Comparison of ENCODE assay signal across 2 cellular contexts in genomic region chr1:58715108-58715507, GRCh38.
TF ChIP-seq lines count a peak whose summit lies in the region.

No MANE protein-coding gene starts in this region.

TF ChIP-seq in GM23338, 12 proteins besides CTCF, POLR2A, EP300 and RAD21 (continued from another document):
- no peak for TF ChIP-seq ZNF462 (CRISPR knock-in tag; IDR thresholded peaks at IDR 0.05)
- TF ChIP-seq EZH2phosphoT487 (IDR thresholded peaks at IDR 0.05; ENCODE audit: unreplicated experiment): no peak
- no peak for TF ChIP-seq ZNF114 (CRISPR knock-in tag; IDR thresholded peaks at IDR 0.05)
- TF ChIP-seq JUNB (IDR thresholded peaks at IDR 0.05; ENCODE audit: unreplicated experiment): no peak
- no peak for TF ChIP-seq EZH2 (IDR thresholded peaks at IDR 0.05; ENCODE audit: low read depth, unreplicated experiment)
- no peak for TF ChIP-seq NANOG (IDR thresholded peaks at IDR 0.05; ENCODE audit: borderline replicate concordance)
- no peak for TF ChIP-seq STAT1 (IDR thresholded peaks at IDR 0.05; ENCODE audit: unreplicated experiment)
- no peak for TF ChIP-seq ETS1 (IDR thresholded peaks at IDR 0.05)
- no peak for TF ChIP-seq REST (IDR thresholded peaks at IDR 0.05; ENCODE audit: unreplicated experiment)
- TF ChIP-seq ZNF331 (CRISPR knock-in tag; IDR thresholded peaks at IDR 0.05; ENCODE audit: low read depth): no peak

TF ChIP-seq in GM12878, 131 proteins besides CTCF, POLR2A, EP300 and RAD21 (continued from another document):
- TF ChIP-seq NKRF (conservative IDR thresholded peaks at IDR 0.05) (no peak), IRF4 (IDR thresholded peaks at IDR 0.05; ENCODE audit: low read depth, low read length) (no peak), GABPA (IDR thresholded peaks at IDR 0.05; ENCODE audit: low read depth) (no peak), YBX1 (IDR thresholded peaks at IDR 0.05) (no peak)
